Comparison of ENCODE assay signal across 17 cellular contexts in genomic region chr7:90411510-90411909, GRCh38. TPM values are rescaled to one million over a fixed set of nuclear protein-coding genes. Genes with fewer than 3 reads are reported as not detected.
A peak's percentile ranks its signal among the peaks of the same experiment; 100 is the strongest.
DNase-seq lines count a peak whose midpoint lies in the region; ATAC-seq and TF ChIP-seq lines count a peak whose summit lies in the region.
"Had no signal": no experiment of that assay in that cellular context is flagged by ENCODE, and none has a peak within 500 bp of the region (broad histone marks: within the 10 kb centered on the region; RNA-seq: fewer than 3 reads in every experiment).

No MANE protein-coding gene starts in this region.

- no peak overlapping the region for H3K27ac Mint-ChIP-seq in stimulated activated memory B cell treated with anti-CD40 and anti-IgM and Interleukin-4, amounts not matched to agents 10 μg/mL and 1 μg/mL and 100 μg/mL, for 72 hours
- no peak overlapping the region for H3K27ac Mint-ChIP-seq in activated CD4-positive, alpha-beta T cell treated with anti-CD3 and anti-CD28 coated beads, Interleukin-2, amount 10 ng/mL, durations not matched to agents 24 days and 14 days
- H3K27ac Mint-ChIP-seq: WTC11 had no signal

- H3K27me3 ChIP-seq in left ventricle myocardium inferior (ENCODE audit: low read depth) = no peaks in the 10 kb centered on the region
- no peaks in the 10 kb centered on the region for H3K27me3 ChIP-seq in RWPE2 (ENCODE audit: insufficient read depth, poor library complexity, severe bottlenecking)
- H3K27me3 ChIP-seq in kidney epithelial cell (ENCODE audit: control insufficient read depth, insufficient read depth, low read length) = no peaks in the 10 kb centered on the region
- H3K27me3 ChIP-seq: SJCRH30, upper lobe of right lung had no signal

- H3K36me3 ChIP-seq in left ventricle myocardium inferior (peaks cover 69% of the 10 kb centered on the region), RWPE2 (ENCODE audit: low read depth) (peaks cover 84% of the 10 kb centered on the region), kidney epithelial cell (ENCODE audit: control insufficient read depth, insufficient read depth, low read length) (peaks cover 2% of the 10 kb centered on the region)

- no peak for DNase-seq in left ventricle myocardium inferior
- DNase-seq in Right ventricle myocardium superior = no peak
- DNase-seq in RWPE2 (ENCODE audit: low spot score) = no peak
- peak; percentile 29 for DNase-seq in kidney epithelial cell (ENCODE audit: low read depth)
- DNase-seq in SHP77 (lab: John Stamatoyannopoulos, UW) = no peak
- DNase-seq in activated CD4-positive, alpha-beta T cell treated with anti-CD3 and anti-CD28 coated beads, Interleukin-2, amount 10 ng/mL, durations not matched to agents 24 days and 14 days = no peak
- DNase-seq in GOT3 (lab: John Stamatoyannopoulos, UW) = no peak
- DNase-seq: activated T-cell treated with anti-CD3 and anti-CD28 coated beads for 4 hours, amniotic stem cell, DMS 273 treated with DMSO at 0.1 percent for 48 hours, NCI-H510A treated with DMSO at 0.1 percent for 48 hours, SJCRH30, upper lobe of right lung had no signal

- intact Hi-C loops in left ventricle myocardium inferior (cut with micrococcal nuclease) (no loop called here), Right ventricle myocardium superior (cut with DNase I) (no loop called here)
- intact Hi-C loops in activated CD4-positive, alpha-beta T cell treated with anti-CD3 and anti-CD28 coated beads, Interleukin-2, amount 10 ng/mL, durations not matched to agents 24 days and 14 days (cut with micrococcal nuclease) = no loop called here

- H3K9me3 Mint-ChIP-seq in stimulated activated memory B cell treated with anti-CD40 and anti-IgM and Interleukin-4, amounts not matched to agents 10 μg/mL and 1 μg/mL and 100 μg/mL, for 72 hours = no peaks in the 10 kb centered on the region
- H3K9me3 Mint-ChIP-seq in activated CD4-positive, alpha-beta T cell treated with anti-CD3 and anti-CD28 coated beads, Interleukin-2, amount 10 ng/mL, durations not matched to agents 24 days and 14 days = no peaks in the 10 kb centered on the region
- H3K9me3 Mint-ChIP-seq: WTC11 had no signal

- TF ChIP-seq CTCF in left ventricle myocardium inferior (IDR thresholded peaks at IDR 0.05; ENCODE audit: borderline replicate concordance) (no peak), RWPE2 (IDR thresholded peaks at IDR 0.05; ENCODE audit: poor library complexity, severe bottlenecking) (no peak), kidney epithelial cell (IDR thresholded peaks at IDR 0.05; ENCODE audit: insufficient read depth, low read length, poor library complexity, severe bottlenecking) (no peak)

- H3K27me3 Mint-ChIP-seq in stimulated activated memory B cell treated with anti-CD40 and anti-IgM and Interleukin-4, amounts not matched to agents 10 μg/mL and 1 μg/mL and 100 μg/mL, for 72 hours = no peaks in the 10 kb centered on the region
- no peaks in the 10 kb centered on the region for H3K27me3 Mint-ChIP-seq in activated CD4-positive, alpha-beta T cell treated with anti-CD3 and anti-CD28 coated beads, Interleukin-2, amount 10 ng/mL, durations not matched to agents 24 days and 14 days

- peaks cover 20% of the 10 kb centered on the region for H3K36me3 Mint-ChIP-seq in stimulated activated memory B cell treated with anti-CD40 and anti-IgM and Interleukin-4, amounts not matched to agents 10 μg/mL and 1 μg/mL and 100 μg/mL, for 72 hours
- no peaks in the 10 kb centered on the region for H3K36me3 Mint-ChIP-seq in activated CD4-positive, alpha-beta T cell treated with anti-CD3 and anti-CD28 coated beads, Interleukin-2, amount 10 ng/mL, durations not matched to agents 24 days and 14 days (ENCODE audit: low read depth)

- H3K4me3 ChIP-seq in left ventricle myocardium inferior (no peak overlapping the region), RWPE2 (ENCODE audit: severe bottlenecking) (no peak overlapping the region), kidney epithelial cell (ENCODE audit: low read depth, low read length) (no peak overlapping the region)
- H3K4me3 ChIP-seq: GM12878, SJCRH30, upper lobe of right lung had no signal

- no peak overlapping the region for H3K4me3 Mint-ChIP-seq in stimulated activated memory B cell treated with anti-CD40 and anti-IgM and Interleukin-4, amounts not matched to agents 10 μg/mL and 1 μg/mL and 100 μg/mL, for 72 hours
- H3K4me3 Mint-ChIP-seq in activated CD4-positive, alpha-beta T cell treated with anti-CD3 and anti-CD28 coated beads, Interleukin-2, amount 10 ng/mL, durations not matched to agents 24 days and 14 days = no peak overlapping the region
- H3K4me3 Mint-ChIP-seq: WTC11 had no signal

- H3K4me1 ChIP-seq in left ventricle myocardium inferior (peaks cover 84% of the 10 kb centered on the region), RWPE2 (ENCODE audit: insufficient read depth, poor library complexity, severe bottlenecking) (peaks cover 11% of the 10 kb centered on the region)
- H3K4me1 ChIP-seq: SJCRH30 had no signal

- no peaks in the 10 kb centered on the region for H3K4me1 Mint-ChIP-seq in stimulated activated memory B cell treated with anti-CD40 and anti-IgM and Interleukin-4, amounts not matched to agents 10 μg/mL and 1 μg/mL and 100 μg/mL, for 72 hours
- H3K4me1 Mint-ChIP-seq in activated CD4-positive, alpha-beta T cell treated with anti-CD3 and anti-CD28 coated beads, Interleukin-2, amount 10 ng/mL, durations not matched to agents 24 days and 14 days = no peaks in the 10 kb centered on the region
- H3K4me1 Mint-ChIP-seq: WTC11 had no signal

- H3K9me3 ChIP-seq in left ventricle myocardium inferior (replicated peaks) (no peaks in the 10 kb centered on the region), RWPE2 (ENCODE audit: severe bottlenecking) (no peaks in the 10 kb centered on the region)
- H3K9me3 ChIP-seq: SJCRH30, upper lobe of right lung had no signal

- H3K27ac ChIP-seq in left ventricle myocardium inferior (replicated peaks) = peak overlapping the region; percentile 92
- H3K27ac ChIP-seq in RWPE2 (ENCODE audit: poor library complexity, severe bottlenecking) = peak overlapping the region; percentile 32
- H3K27ac ChIP-seq: SJCRH30, upper lobe of right lung had no signal

- ATAC-seq in Right ventricle myocardium superior (ENCODE audit: poor library complexity) (no peak), RWPE2 (ENCODE audit: low read depth) (peak; percentile 42; the same call in 2 of the 3 replicates)
- no peak for ATAC-seq in stimulated activated memory B cell treated with anti-CD40 and anti-IgM and Interleukin-4, amounts not matched to agents 10 μg/mL and 1 μg/mL and 100 μg/mL, for 72 hours
- ATAC-seq: left lobe of liver, upper lobe of right lung, WTC11 had no signal

RNA-seq across cellular contexts. Expression of gene CLDN12, which starts 8.2 kb away (rescaled TPM):
- total RNA-seq in left ventricle myocardium inferior (40.3 TPM), Right ventricle myocardium superior (38.1 TPM), kidney epithelial cell (62.7 and 63.3 TPM in 2 replicates)
- 3.3 and 4.2 TPM in 2 replicates for total RNA-seq in activated CD4-positive, alpha-beta T cell treated with anti-CD3 and anti-CD28 coated beads, Interleukin-2, amount 10 ng/mL, durations not matched to agents 24 days and 14 days

RNA-seq across cellular contexts. Expression of gene PTTG1IP2, which starts 57.9 kb away (rescaled TPM):
- total RNA-seq in left ventricle myocardium inferior = not detected
- not detected for total RNA-seq in Right ventricle myocardium superior
- total RNA-seq in kidney epithelial cell = not detected in 2 replicates
- not detected in 2 replicates for total RNA-seq in activated CD4-positive, alpha-beta T cell treated with anti-CD3 and anti-CD28 coated beads, Interleukin-2, amount 10 ng/mL, durations not matched to agents 24 days and 14 days
- total RNA-seq: GM12878, left lobe of liver, SJCRH30, upper lobe of right lung, WTC11 had no signal
